ENCODE assay signal across 18 cellular contexts in genomic region chr10:33070101-33070500, GRCh38.
DNase-seq lines count a peak whose midpoint lies in the region; ATAC-seq and TF ChIP-seq lines count a peak whose summit lies in the region.
"Had no signal": no experiment of that assay in that cellular context is flagged by ENCODE, and none has a peak within 500 bp of the region (broad histone marks: within the 10 kb centered on the region; RNA-seq: fewer than 3 reads in every experiment).

No MANE protein-coding gene starts in this region.

- CTCF ChIA-PET in IMR-90 (lab: Yijun Ruan, JAX): no interaction called here

- no peaks in the 10 kb centered on the region for H3K9me2 ChIP-seq in MM.1S (replicated peaks; ENCODE audit: insufficient read depth, low read length)

- no peak overlapping the region for H2BK5ac ChIP-seq in IMR-90 (ENCODE audit: low read depth, low read length, poor library complexity, severe bottlenecking)
- H2BK5ac ChIP-seq in trophoblast cell (ENCODE audit: low read depth, low read length, poor library complexity): peak overlapping the region; percentile 22

- H3K4ac ChIP-seq in IMR-90 (ENCODE audit: low read depth, low read length) (no peak overlapping the region), trophoblast cell (ENCODE audit: low read depth, low read length) (no peak overlapping the region)

- no peaks in the 10 kb centered on the region for H3F3A ChIP-seq in MM.1S (ENCODE audit: insufficient read depth, low read length)

- H3K9me3 ChIP-seq in IMR-90 (ENCODE audit: control insufficient read depth, insufficient read depth, low read length): no peaks in the 10 kb centered on the region
- no peaks in the 10 kb centered on the region for H3K9me3 ChIP-seq in trophoblast cell (ENCODE audit: insufficient read depth, low read depth, low read length)
- no peaks in the 10 kb centered on the region for H3K9me3 ChIP-seq in MM.1S (replicated peaks; ENCODE audit: insufficient read depth, low read length)
- H3K9me3 ChIP-seq: BE2C, BLaER1 had no signal

- TF ChIP-seq POLR2A in IMR-90 (IDR thresholded peaks at IDR 0.05; ENCODE audit: low read depth, low read length): no peak

- H2BK15ac ChIP-seq in IMR-90 (ENCODE audit: low read depth, low read length): 0 out of 3 replicates have a peak overlapping the region, but pooled peaks have one; percentile 18

- peaks cover 5% of the 10 kb centered on the region; the same call in 1 of the 2 replicates for H3K9me1 ChIP-seq in IMR-90 (ENCODE audit: insufficient read depth, low read length)

- no peaks in the 10 kb centered on the region for H3K27me3 ChIP-seq in IMR-90 (ENCODE audit: control insufficient read depth, insufficient read depth, low read length)
- H3K27me3 ChIP-seq in trophoblast cell (ENCODE audit: insufficient read depth, low read length): no peaks in the 10 kb centered on the region
- no peaks in the 10 kb centered on the region for H3K27me3 ChIP-seq in MM.1S (replicated peaks; ENCODE audit: insufficient read depth, low read length)
- H3K27me3 ChIP-seq: BE2C, BLaER1 had no signal

- DNase-seq in IMR-90 (no peak), myocyte (ENCODE audit: low read depth) (peak; percentile 70), trophoblast cell (no peak), MM.1S (no peak), T-helper 2 cell (no peak), SW 1271 (lab: John Stamatoyannopoulos, UW) (no peak)
- no peak for DNase-seq in activated CD4-positive, alpha-beta T cell treated with anti-CD3 and anti-CD28 coated beads for 4 hours
- DNase-seq: 8988T; ACHN; BE2C; C1 segment of cervical spinal cord; Caco-2; Calu3; CD4-positive, alpha-beta T cell; CD8-positive, alpha-beta T cell; DMS79 treated with DMSO at 0.1 percent for 48 hours; GF-D8 had no signal

- TF ChIP-seq RAD21 in IMR-90 (IDR thresholded peaks at IDR 0.05; ENCODE audit: low read length): no peak

- H3K14ac ChIP-seq in IMR-90 (replicated peaks; ENCODE audit: low read depth, low read length) (no peak overlapping the region), trophoblast cell (ENCODE audit: low read length) (no peak overlapping the region)

- intact Hi-C loops in IMR-90 (cut with micrococcal nuclease): no loop called here

- H4K5ac ChIP-seq in IMR-90 (ENCODE audit: low read depth, low read length): no peak overlapping the region

- peaks cover 10% of the 10 kb centered on the region for H3K4me1 ChIP-seq in IMR-90 (ENCODE audit: control insufficient read depth, insufficient read depth, low read length)
- peaks cover 11 to 19% of the 10 kb centered on the region in 2 experiments for H3K4me1 ChIP-seq in trophoblast cell (ENCODE audit: control insufficient read depth in 1 of 2, insufficient read depth in 2 of 2, low read length in 2 of 2)
- H3K4me1 ChIP-seq in MM.1S (ENCODE audit: low read length): no peaks in the 10 kb centered on the region
- H3K4me1 ChIP-seq: BE2C, BLaER1 had no signal

- H3K18ac ChIP-seq in IMR-90 (ENCODE audit: low read depth, low read length) (no peak overlapping the region), trophoblast cell (ENCODE audit: low read length) (no peak overlapping the region)

- no CpG with 5 or more reads among the region's 6 CpGs for WGBS in IMR-90 (ENCODE audit: extremely low coverage in 2 of 2, insufficient read length in 1 of 2), 2 experiments
- WGBS in trophoblast cell (ENCODE audit: extremely low coverage, insufficient coverage, insufficient read length): no CpG with 5 or more reads among the region's 6 CpGs

- no peak overlapping the region for H2AK9ac ChIP-seq in IMR-90 (replicated peaks; ENCODE audit: low read depth, low read length, poor library complexity)

- H4K20me1 ChIP-seq in IMR-90 (ENCODE audit: insufficient read depth, low read length): no peaks in the 10 kb centered on the region
- H4K20me1 ChIP-seq in MM.1S (ENCODE audit: insufficient read depth, low read length): no peaks in the 10 kb centered on the region
- H4K20me1 ChIP-seq: BLaER1 had no signal

- H3K27ac ChIP-seq in IMR-90 (ENCODE audit: insufficient read depth, low read length): no peak overlapping the region
- H3K27ac ChIP-seq in trophoblast cell (ENCODE audit: low read depth, low read length): no peak overlapping the region
- no peak overlapping the region for H3K27ac ChIP-seq in MM.1S (ENCODE audit: low read length)
- H3K27ac ChIP-seq: BLaER1 had no signal

- no peak overlapping the region for H3K56ac ChIP-seq in IMR-90 (ENCODE audit: extremely low read depth, insufficient read depth, low read length)

- H2BK20ac ChIP-seq in IMR-90 (ENCODE audit: low read depth, low read length): no peak overlapping the region

- no peaks in the 10 kb centered on the region for H3K36me3 ChIP-seq in IMR-90 (ENCODE audit: control insufficient read depth, insufficient read depth, low read length)
- no peaks in the 10 kb centered on the region for H3K36me3 ChIP-seq in trophoblast cell (ENCODE audit: control insufficient read depth in 1 of 2, insufficient read depth in 2 of 2, low read length in 2 of 2)
- no peaks in the 10 kb centered on the region for H3K36me3 ChIP-seq in MM.1S (replicated peaks; ENCODE audit: insufficient read depth, low read length)
- H3K36me3 ChIP-seq: BE2C, BLaER1 had no signal

- POLR2A ChIA-PET in IMR-90 (lab: Charles Lee; ENCODE audit: unreplicated experiment): no interaction called here

- H4K8ac ChIP-seq in IMR-90 (ENCODE audit: low read depth in 2 of 2, low read length in 2 of 2) (no peak overlapping the region), trophoblast cell (ENCODE audit: low read depth, low read length) (no peak overlapping the region)

- H3K23ac ChIP-seq in IMR-90 (ENCODE audit: low read depth, low read length) (no peak overlapping the region), trophoblast cell (ENCODE audit: low read length) (no peak overlapping the region)

- H3K4me2 ChIP-seq in IMR-90 (ENCODE audit: low read depth, low read length): no peak overlapping the region
- H3K4me2 ChIP-seq in trophoblast cell (ENCODE audit: low read length): no peak overlapping the region
- no peak overlapping the region for H3K4me2 ChIP-seq in MM.1S (ENCODE audit: low read depth, low read length)
- H3K4me2 ChIP-seq: BLaER1 had no signal

- dilution Hi-C loops in IMR-90 (cut with HindIII; ENCODE audit: low sequenced_read_pairs, unreplicated experiment): no loop called here

- H3K4me3 ChIP-seq in IMR-90 (ENCODE audit: insufficient read depth, low read depth, low read length): no peak overlapping the region
- no peak overlapping the region for H3K4me3 ChIP-seq in trophoblast cell (ENCODE audit: low read depth, low read length)
- no peak overlapping the region for H3K4me3 ChIP-seq in MM.1S (ENCODE audit: low read length)
- H3K4me3 ChIP-seq: BLaER1 had no signal

- ATAC-seq in IMR-90 (ENCODE audit: low read depth): no peak
- ATAC-seq: CD8-positive, alpha-beta T cell had no signal

- H4K91ac ChIP-seq in IMR-90 (ENCODE audit: insufficient read depth, low read depth, low read length): no peak overlapping the region
- H4K91ac ChIP-seq in trophoblast cell (ENCODE audit: low read depth, low read length): peak overlapping the region; percentile 26

- H2AK5ac ChIP-seq in IMR-90 (ENCODE audit: low read depth, low read length) (no peak overlapping the region), trophoblast cell (ENCODE audit: low read length) (no peak overlapping the region)

- no TSS peak for BruUV-seq in IMR-90 (replicated peaks; lab: Mats Ljungman, UMichigan)

- no peaks in the 10 kb centered on the region for H3K79me2 ChIP-seq in trophoblast cell (ENCODE audit: control insufficient read depth, insufficient read depth, low read length, poor library complexity)
- no peaks in the 10 kb centered on the region for H3K79me2 ChIP-seq in MM.1S (ENCODE audit: low read length)

- peak overlapping the region; percentile 73 for H2BK12ac ChIP-seq in trophoblast cell (ENCODE audit: low read length)

- no peak overlapping the region for H2AFZ ChIP-seq in IMR-90 (replicated peaks; ENCODE audit: low read length, poor library complexity)
- no peak overlapping the region for H2AFZ ChIP-seq in trophoblast cell (ENCODE audit: insufficient read depth, low read length, poor library complexity)
- no peak overlapping the region for H2AFZ ChIP-seq in MM.1S (ENCODE audit: low read length)

- no peak overlapping the region for H3K9ac ChIP-seq in IMR-90 (ENCODE audit: low read depth, low read length)
- H3K9ac ChIP-seq in trophoblast cell (ENCODE audit: low read length): no peak overlapping the region
- H3K9ac ChIP-seq in MM.1S (ENCODE audit: low read length): no peak overlapping the region
- H3K9ac ChIP-seq: BLaER1 had no signal

- H4K12ac ChIP-seq in trophoblast cell (ENCODE audit: low read depth, low read length): no peak overlapping the region

- H3K79me1 ChIP-seq in IMR-90 (ENCODE audit: low read depth in 1 of 2, low read length in 2 of 2) (no peaks in the 10 kb centered on the region), trophoblast cell (ENCODE audit: low read length) (peaks cover 23% of the 10 kb centered on the region)

- H2BK120ac ChIP-seq in IMR-90 (ENCODE audit: low read depth, low read length): no peak overlapping the region
- H2BK120ac ChIP-seq in trophoblast cell (ENCODE audit: insufficient read depth, low read length, poor library complexity): peak overlapping the region; percentile 29

- TF ChIP-seq CTCF in IMR-90 (conservative IDR thresholded peaks at IDR 0.05; ENCODE audit: low read depth, low read length): no peak
- TF ChIP-seq CTCF in MM.1S (IDR thresholded peaks at IDR 0.05; ENCODE audit: low read length): no peak

- in situ Hi-C loops in IMR-90 (cut with MboI; ENCODE audit: low sequenced_read_pairs): no loop called here

TF ChIP-seq in IMR-90, 13 proteins besides CTCF, POLR2A, EP300 and RAD21 (continues in another document):
- TF ChIP-seq MAFK (IDR thresholded peaks at IDR 0.05; ENCODE audit: low read depth, low read length): no peak
- no peak for TF ChIP-seq BHLHE40 (IDR thresholded peaks at IDR 0.05; ENCODE audit: low read depth, low read length)
- TF ChIP-seq ELK1 (IDR thresholded peaks at IDR 0.05; ENCODE audit: borderline replicate concordance, low read depth, low read length): no peak
- TF ChIP-seq NFE2L2 (IDR thresholded peaks at IDR 0.05; ENCODE audit: low read depth, low read length): no peak
- TF ChIP-seq USF2 (IDR thresholded peaks at IDR 0.05; ENCODE audit: low read depth, low read length): no peak
